In the genomic region with DNA sequence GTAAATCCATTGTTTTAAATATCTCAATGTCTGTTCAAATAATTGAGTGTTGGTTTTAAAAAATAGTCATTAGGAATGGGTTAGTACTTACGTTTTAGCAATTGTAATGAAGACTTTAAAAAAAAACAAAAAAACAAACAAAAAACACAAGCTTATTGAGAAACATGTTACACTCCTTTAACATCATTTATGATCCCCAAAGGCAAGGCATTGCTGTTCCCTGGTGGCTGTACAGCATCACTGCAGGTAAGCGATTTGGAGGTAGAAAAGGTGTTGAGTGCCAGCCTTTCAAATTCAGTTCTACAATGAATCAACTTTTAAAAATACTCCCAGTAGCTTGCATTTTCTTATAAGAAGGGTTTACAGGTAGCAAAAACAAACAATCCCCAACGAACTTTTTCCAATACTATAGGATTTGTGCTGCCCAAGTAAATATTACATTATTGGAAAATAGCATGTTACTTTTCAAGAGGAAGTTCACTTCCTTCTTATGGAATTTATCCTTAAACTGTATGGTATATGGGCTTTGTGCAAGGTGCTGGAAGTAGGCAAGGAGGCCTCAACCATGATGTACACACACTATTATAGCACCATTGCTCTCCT, we compare ENCODE assay signal across 8 cellular contexts. TPM values are rescaled to one million over a fixed set of nuclear protein-coding genes. Genes with fewer than 3 reads are reported as not detected.
DNase-seq lines count a peak whose midpoint lies in the region; ATAC-seq and TF ChIP-seq lines count a peak whose summit lies in the region.

No MANE protein-coding gene starts in this region.

- POLR2A ChIA-PET in AG04449 (lab: Yijun Ruan, JAX), result no interaction called here

- in situ Hi-C loops in G401 (cut with HindIII; ENCODE audit: low sequenced_read_pairs), result no loop called here

- TF ChIP-seq CTCF in AG04449 (IDR thresholded peaks at IDR 0.05; ENCODE audit: insufficient read depth, low read length, missing control alignments) (peak; percentile 62), retinal pigment epithelial cell (conservative IDR thresholded peaks at IDR 0.05; ENCODE audit: low read depth, low read length) (peak; percentile 94)

- no peak for DNase-seq in AG04449 (ENCODE audit: low read depth, low spot score)
- DNase-seq in G401 (ENCODE audit: low spot score), result peak; percentile 60
- DNase-seq in RPMI7951 (ENCODE audit: low read depth), result peak; percentile 12
- peak; percentile 63 to 76 for DNase-seq in erythroblast (lab: John Stamatoyannopoulos, UW)
- no peak for DNase-seq in retinal pigment epithelial cell (ENCODE audit: low read depth)
- DNase-seq in UCSD-AML1 (lab: John Stamatoyannopoulos, UW; ENCODE audit: unreplicated experiment), result no peak
- DNase-seq in GOT3 (lab: John Stamatoyannopoulos, UW), result no peak

- CTCF ChIA-PET in AG04449 (lab: Yijun Ruan, JAX), result interaction anchor here (0.9 to 4.7 kb wide), 17 partner anchors 9 to 172 kb away, joined by 3 to 31 read pairs (median 6); no protein-coding TSS in a partner anchor

- H3K4me3 ChIP-seq in AG04449 (ENCODE audit: low read depth, low read length) (no peak overlapping the region), retinal pigment epithelial cell (ENCODE audit: low read length) (no peak overlapping the region)

- no peak for TF ChIP-seq POLR2A in erythroblast (IDR thresholded peaks at IDR 0.05; ENCODE audit: low read length)

- ATAC-seq in HG03342 (IDR thresholded peaks at IDR 0.05; ENCODE audit: unreplicated experiment), result peak; percentile 73

RNA-seq across cellular contexts. Expression of a gene that starts 27.5 kb away (rescaled TPM):
- 8.4 and 19.8 TPM in 2 replicates for total RNA-seq in G401 (2014; rRNA removed; shearing (Covaris generic))
- 50.5 and 53.9 TPM in 2 replicates for total RNA-seq in RPMI7951 (2014; rRNA removed; shearing (Covaris generic))

RNA-seq across cellular contexts. Expression of a gene that starts 39.9 kb away (rescaled TPM):
- 36.6 and 41.7 TPM in 2 replicates for total RNA-seq in G401 (2014; rRNA removed; shearing (Covaris generic))
- total RNA-seq in RPMI7951 (2014; rRNA removed; shearing (Covaris generic)), result 24.0 and 25.6 TPM in 2 replicates

Comparison
In these comparisons a context has a peak if more than half of its experiments do, and no peak if none do; other contexts are left out.
1. DNase-seq: peak in G401 (single experiment), RPMI7951 (single experiment) and erythroblast (2 of 2); none in AG04449 (single experiment), retinal pigment epithelial cell (single experiment), UCSD-AML1 (single experiment) and GOT3 (single experiment).